In the genomic region with DNA sequence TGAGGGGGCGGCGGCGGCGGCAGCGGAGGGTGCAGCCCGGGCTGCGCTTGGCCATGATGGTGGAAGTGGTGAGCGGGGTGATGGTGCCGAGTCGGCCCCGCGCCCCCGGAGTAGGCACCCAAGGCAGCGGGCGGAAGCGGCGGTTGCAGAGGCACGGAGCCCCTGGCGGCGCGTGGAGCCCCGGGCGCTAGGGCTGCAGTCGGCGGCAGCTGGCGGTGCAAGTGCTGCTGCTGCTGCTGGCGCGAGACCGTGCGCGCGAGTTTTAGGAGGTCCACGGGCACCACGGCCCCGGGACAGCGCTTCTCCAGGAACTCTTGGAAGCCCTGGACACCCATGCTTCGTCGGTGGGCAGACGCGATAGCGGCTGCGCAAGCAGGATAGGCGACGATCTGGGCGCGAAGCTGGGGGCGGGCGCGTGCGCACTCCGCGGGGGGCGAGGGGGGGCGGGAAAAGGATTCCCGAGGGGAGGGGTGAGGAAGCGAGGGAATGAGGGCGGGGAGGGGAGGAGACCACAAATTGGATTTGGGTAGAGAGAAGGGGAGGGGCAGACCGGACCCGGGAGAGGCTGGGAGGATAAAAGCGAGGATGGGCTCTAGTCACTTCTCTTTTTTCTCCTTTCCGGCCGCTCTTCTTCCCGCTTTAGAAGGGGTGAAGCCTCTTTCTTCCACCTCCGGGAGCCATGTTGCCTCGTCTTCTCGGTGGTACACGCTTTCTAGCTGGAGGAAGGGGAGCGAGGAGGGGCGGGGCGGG, we compare ENCODE assay signal across 1 cellular context.
TF ChIP-seq lines count a peak whose summit lies in the region.

A gene with protein sequence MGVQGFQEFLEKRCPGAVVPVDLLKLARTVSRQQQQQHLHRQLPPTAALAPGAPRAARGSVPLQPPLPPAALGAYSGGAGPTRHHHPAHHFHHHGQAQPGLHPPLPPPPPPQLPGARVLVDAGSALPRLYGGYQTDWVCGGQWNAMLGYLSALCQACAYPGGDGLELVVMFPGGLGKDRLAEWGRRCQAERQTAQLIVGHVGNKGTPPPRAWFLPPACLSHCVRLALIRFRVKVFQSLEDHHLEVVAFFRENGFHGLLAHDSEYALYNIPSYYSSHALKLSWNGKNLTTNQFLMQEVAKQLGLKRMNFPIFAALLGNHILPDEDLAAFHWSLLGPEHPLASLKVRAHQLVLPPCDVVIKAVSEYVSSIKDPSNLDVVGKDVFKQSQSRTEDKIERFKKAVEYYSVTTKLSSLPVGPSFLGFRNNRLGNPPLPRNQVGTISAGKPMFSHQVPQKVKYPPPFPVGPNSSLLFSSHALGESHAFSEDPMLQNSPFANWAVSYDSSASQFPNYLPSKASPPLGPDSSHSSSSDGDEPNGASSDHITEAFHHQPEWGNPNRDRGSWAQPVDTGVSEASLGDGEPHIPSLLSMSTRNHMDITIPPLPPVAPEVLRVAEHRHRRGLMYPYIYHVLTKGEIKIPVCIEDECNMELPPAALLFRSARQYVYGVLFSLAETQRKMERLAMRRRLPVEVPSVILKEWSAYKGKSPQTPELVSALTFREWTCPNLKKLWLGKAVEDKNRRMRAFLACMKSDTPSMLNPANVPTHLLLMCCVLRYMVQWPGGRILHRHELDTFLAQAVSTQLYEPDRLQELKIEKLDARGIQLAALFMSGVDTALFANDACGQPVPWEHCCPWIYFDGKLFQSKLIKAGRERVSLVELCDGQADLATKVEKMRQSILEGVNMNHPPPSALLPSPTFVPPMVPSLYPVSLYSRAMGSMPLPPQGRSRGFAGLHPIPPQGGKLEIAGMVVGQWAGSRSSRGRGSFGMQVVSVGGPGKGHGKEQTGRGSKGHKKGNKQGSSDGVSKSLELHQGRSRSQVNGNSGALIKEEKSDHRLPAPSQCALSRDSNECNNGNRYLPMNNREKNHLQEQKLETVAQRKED (minus strand): TSS at position 391 of the 750 bp plus-strand sequence. CDS start 56 bp downstream, at position 335.

TF ChIP-seq in SK-N-SH, 30 proteins besides CTCF, POLR2A, EP300 and RAD21:
- TF ChIP-seq MXI1 (IDR thresholded peaks at IDR 0.05; ENCODE audit: low read depth, low read length) (no peak), FOXJ3 (CRISPR knock-in tag; IDR thresholded peaks at IDR 0.05) (no peak), RFX5 (IDR thresholded peaks at IDR 0.05; ENCODE audit: low read length) (no peak), ELF1 (IDR thresholded peaks at IDR 0.05) (no peak), YY1 (IDR thresholded peaks at IDR 0.05; ENCODE audit: low read depth) (no peak; the same call in 1 of the 2 replicates), FOSL2 (IDR thresholded peaks at IDR 0.05; ENCODE audit: borderline replicate concordance, low read depth) (no peak), GABPA (IDR thresholded peaks at IDR 0.05; ENCODE audit: low read depth) (no peak; the same call in 1 of the 2 replicates), MEF2A (IDR thresholded peaks at IDR 0.05; ENCODE audit: borderline replicate concordance, low read depth) (no peak), FOXM1 (IDR thresholded peaks at IDR 0.05; ENCODE audit: low read depth) (no peak), NRF1 (IDR thresholded peaks at IDR 0.05; ENCODE audit: low read depth, low read length) (peak; percentile 69), TAF1 (IDR thresholded peaks at IDR 0.05; ENCODE audit: borderline replicate concordance, low read depth, low read length) (peak; percentile 14), JUND (IDR thresholded peaks at IDR 0.05) (no peak), CHD2 (IDR thresholded peaks at IDR 0.05; ENCODE audit: low read length, partially characterized antibody) (no peak), TEAD4 (IDR thresholded peaks at IDR 0.05; ENCODE audit: borderline replicate concordance, insufficient read depth) (no peak), POLR2AphosphoS5 (IDR thresholded peaks at IDR 0.05; ENCODE audit: low read depth, low read length) (peak; percentile 61), SMC3 (IDR thresholded peaks at IDR 0.05; ENCODE audit: low read depth, low read length) (no peak), GATA2 (CRISPR knock-in tag; IDR thresholded peaks at IDR 0.05) (no peak), SIN3A (IDR thresholded peaks at IDR 0.05; ENCODE audit: borderline replicate concordance, low read depth, low read length) (no peak), NFIC (IDR thresholded peaks at IDR 0.05; ENCODE audit: borderline replicate concordance) (no peak)
- TF ChIP-seq, protein P1, sequence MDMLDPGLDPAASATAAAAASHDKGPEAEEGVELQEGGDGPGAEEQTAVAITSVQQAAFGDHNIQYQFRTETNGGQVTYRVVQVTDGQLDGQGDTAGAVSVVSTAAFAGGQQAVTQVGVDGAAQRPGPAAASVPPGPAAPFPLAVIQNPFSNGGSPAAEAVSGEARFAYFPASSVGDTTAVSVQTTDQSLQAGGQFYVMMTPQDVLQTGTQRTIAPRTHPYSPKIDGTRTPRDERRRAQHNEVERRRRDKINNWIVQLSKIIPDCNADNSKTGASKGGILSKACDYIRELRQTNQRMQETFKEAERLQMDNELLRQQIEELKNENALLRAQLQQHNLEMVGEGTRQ (IDR thresholded peaks at IDR 0.05; ENCODE audit: borderline replicate concordance, low read depth, low read length): no peak
- TF ChIP-seq, protein P2, sequence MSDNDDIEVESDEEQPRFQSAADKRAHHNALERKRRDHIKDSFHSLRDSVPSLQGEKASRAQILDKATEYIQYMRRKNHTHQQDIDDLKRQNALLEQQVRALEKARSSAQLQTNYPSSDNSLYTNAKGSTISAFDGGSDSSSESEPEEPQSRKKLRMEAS (IDR thresholded peaks at IDR 0.05; ENCODE audit: low read depth): no peak
- TF ChIP-seq, protein P3, sequence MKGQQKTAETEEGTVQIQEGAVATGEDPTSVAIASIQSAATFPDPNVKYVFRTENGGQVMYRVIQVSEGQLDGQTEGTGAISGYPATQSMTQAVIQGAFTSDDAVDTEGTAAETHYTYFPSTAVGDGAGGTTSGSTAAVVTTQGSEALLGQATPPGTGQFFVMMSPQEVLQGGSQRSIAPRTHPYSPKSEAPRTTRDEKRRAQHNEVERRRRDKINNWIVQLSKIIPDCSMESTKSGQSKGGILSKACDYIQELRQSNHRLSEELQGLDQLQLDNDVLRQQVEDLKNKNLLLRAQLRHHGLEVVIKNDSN (IDR thresholded peaks at IDR 0.05; ENCODE audit: borderline replicate concordance, low read depth): no peak
- TF ChIP-seq, protein P4, sequence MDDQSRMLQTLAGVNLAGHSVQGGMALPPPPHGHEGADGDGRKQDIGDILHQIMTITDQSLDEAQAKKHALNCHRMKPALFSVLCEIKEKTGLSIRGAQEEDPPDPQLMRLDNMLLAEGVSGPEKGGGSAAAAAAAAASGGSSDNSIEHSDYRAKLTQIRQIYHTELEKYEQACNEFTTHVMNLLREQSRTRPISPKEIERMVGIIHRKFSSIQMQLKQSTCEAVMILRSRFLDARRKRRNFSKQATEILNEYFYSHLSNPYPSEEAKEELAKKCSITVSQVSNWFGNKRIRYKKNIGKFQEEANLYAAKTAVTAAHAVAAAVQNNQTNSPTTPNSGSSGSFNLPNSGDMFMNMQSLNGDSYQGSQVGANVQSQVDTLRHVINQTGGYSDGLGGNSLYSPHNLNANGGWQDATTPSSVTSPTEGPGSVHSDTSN (IDR thresholded peaks at IDR 0.05): no peak
- TF ChIP-seq, protein P5, sequence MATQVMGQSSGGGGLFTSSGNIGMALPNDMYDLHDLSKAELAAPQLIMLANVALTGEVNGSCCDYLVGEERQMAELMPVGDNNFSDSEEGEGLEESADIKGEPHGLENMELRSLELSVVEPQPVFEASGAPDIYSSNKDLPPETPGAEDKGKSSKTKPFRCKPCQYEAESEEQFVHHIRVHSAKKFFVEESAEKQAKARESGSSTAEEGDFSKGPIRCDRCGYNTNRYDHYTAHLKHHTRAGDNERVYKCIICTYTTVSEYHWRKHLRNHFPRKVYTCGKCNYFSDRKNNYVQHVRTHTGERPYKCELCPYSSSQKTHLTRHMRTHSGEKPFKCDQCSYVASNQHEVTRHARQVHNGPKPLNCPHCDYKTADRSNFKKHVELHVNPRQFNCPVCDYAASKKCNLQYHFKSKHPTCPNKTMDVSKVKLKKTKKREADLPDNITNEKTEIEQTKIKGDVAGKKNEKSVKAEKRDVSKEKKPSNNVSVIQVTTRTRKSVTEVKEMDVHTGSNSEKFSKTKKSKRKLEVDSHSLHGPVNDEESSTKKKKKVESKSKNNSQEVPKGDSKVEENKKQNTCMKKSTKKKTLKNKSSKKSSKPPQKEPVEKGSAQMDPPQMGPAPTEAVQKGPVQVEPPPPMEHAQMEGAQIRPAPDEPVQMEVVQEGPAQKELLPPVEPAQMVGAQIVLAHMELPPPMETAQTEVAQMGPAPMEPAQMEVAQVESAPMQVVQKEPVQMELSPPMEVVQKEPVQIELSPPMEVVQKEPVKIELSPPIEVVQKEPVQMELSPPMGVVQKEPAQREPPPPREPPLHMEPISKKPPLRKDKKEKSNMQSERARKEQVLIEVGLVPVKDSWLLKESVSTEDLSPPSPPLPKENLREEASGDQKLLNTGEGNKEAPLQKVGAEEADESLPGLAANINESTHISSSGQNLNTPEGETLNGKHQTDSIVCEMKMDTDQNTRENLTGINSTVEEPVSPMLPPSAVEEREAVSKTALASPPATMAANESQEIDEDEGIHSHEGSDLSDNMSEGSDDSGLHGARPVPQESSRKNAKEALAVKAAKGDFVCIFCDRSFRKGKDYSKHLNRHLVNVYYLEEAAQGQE (IDR thresholded peaks at IDR 0.05; ENCODE audit: low read depth, low read length): no peak
- TF ChIP-seq, protein P6, sequence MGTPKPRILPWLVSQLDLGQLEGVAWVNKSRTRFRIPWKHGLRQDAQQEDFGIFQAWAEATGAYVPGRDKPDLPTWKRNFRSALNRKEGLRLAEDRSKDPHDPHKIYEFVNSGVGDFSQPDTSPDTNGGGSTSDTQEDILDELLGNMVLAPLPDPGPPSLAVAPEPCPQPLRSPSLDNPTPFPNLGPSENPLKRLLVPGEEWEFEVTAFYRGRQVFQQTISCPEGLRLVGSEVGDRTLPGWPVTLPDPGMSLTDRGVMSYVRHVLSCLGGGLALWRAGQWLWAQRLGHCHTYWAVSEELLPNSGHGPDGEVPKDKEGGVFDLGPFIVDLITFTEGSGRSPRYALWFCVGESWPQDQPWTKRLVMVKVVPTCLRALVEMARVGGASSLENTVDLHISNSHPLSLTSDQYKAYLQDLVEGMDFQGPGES (IDR thresholded peaks at IDR 0.05; ENCODE audit: low read depth, low read length): no peak
TF ChIP-seq in SK-N-SH: peak in this region for 3.
